In the genomic region with DNA sequence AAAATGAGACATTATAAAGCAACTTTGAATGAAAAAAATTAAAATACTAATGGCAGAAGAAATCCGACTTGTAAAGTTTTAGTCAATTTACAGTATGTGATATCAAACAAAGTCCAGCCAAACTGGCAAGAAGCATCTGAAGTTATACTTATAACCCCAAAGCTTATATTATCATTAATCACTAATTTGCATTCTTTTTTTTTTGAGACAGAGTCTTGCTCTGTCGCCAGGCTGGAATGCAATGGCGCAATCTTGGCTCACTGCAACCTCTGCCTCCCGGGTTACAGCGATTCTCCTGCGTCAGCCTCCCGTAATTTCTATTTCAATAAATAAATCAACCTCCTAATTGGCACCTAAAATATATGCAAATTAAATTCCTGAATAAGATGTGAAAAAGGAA, we compare ENCODE assay signal across 16 cellular contexts.
"Had no signal": no experiment of that assay in that cellular context is flagged by ENCODE, and none has a peak within 500 bp of the region (broad histone marks: within the 10 kb centered on the region; RNA-seq: fewer than 3 reads in every experiment).

No MANE protein-coding gene starts in this region.

- DNase-seq: activated CD4-positive, alpha-beta T cell treated with anti-CD3 and anti-CD28 coated beads for 48 hours; activated CD8-positive, alpha-beta memory T cell treated with anti-CD3 and anti-CD28 coated beads for 24 hours; activated naive CD4-positive, alpha-beta T cell treated with anti-CD3 and anti-CD28 coated beads for 36 hours; dermis blood vessel endothelial cell; endodermal cell; hippocampal formation; ovary; stimulated activated CD4-positive, alpha-beta T cell treated with anti-CD3 and anti-CD28 coated beads, Interleukin-4, amount 100 ng/mL, for 4 hours; stimulated activated naive CD8-positive, alpha-beta T cell treated with anti-CD3 and anti-CD28 coated beads, Interleukin-15, amount 100 ng/mL, for 72 hours; T-helper 1 cell; testis had no signal

- H3K36me3 ChIP-seq: ovary had no signal

- H3K27me3 ChIP-seq: ovary, testis had no signal

- H3K27ac ChIP-seq: ovary, testis had no signal

- H3K27me3 Mint-ChIP-seq: activated T-helper 17 cell treated with anti-CD3 and anti-CD28 coated beads, Interleukin-2, amount 50 U/mL, for 72 hours; central memory CD8-positive, alpha-beta T cell; stimulated activated naive CD8-positive, alpha-beta T cell treated with anti-CD3 and anti-CD28 coated beads, Interleukin-15, amount 100 ng/mL, for 72 hours had no signal

- H3K4me3 ChIP-seq: ovary, testis had no signal

- H3K9me3 ChIP-seq: testis had no signal

- H3K4me3 Mint-ChIP-seq: activated naive CD4-positive, alpha-beta T cell treated with anti-CD3 and anti-CD28 coated beads for 36 hours; activated T-helper 17 cell treated with anti-CD3 and anti-CD28 coated beads, Interleukin-2, amount 50 U/mL, for 72 hours; central memory CD8-positive, alpha-beta T cell; endodermal cell; mesothelial cell of epicardium; neural crest cell; stimulated activated naive CD8-positive, alpha-beta T cell treated with anti-CD3 and anti-CD28 coated beads, Interleukin-15, amount 100 ng/mL, for 72 hours; WTC11 had no signal

- ATAC-seq: activated T-helper 17 cell treated with anti-CD3 and anti-CD28 coated beads, Interleukin-2, amount 50 U/mL, for 72 hours; stimulated activated naive CD8-positive, alpha-beta T cell treated with anti-CD3 and anti-CD28 coated beads, Interleukin-15, amount 100 ng/mL, for 72 hours; WTC11 had no signal

- H3K4me1 Mint-ChIP-seq: activated T-helper 17 cell treated with anti-CD3 and anti-CD28 coated beads, Interleukin-2, amount 50 U/mL, for 72 hours; endodermal cell; mesothelial cell of epicardium; neural crest cell; stimulated activated naive CD8-positive, alpha-beta T cell treated with anti-CD3 and anti-CD28 coated beads, Interleukin-15, amount 100 ng/mL, for 72 hours had no signal
